ENCODE assay signal across 9 cellular contexts in genomic region chr6:113591896-113592827, GRCh38.
DNase-seq lines count a peak whose midpoint lies in the region; ATAC-seq and TF ChIP-seq lines count a peak whose summit lies in the region.
"Had no signal": no experiment of that assay in that cellular context is flagged by ENCODE, and none has a peak within 500 bp of the region (broad histone marks: within the 10 kb centered on the region; RNA-seq: fewer than 3 reads in every experiment).

No MANE protein-coding gene starts in this region.

- no peaks in the 10 kb centered on the region for H3K4me1 Mint-ChIP-seq in CD4-positive, alpha-beta T cell (ENCODE audit: low read depth)

- intact Hi-C loops in CD4-positive, alpha-beta T cell (cut with DNase I, micrococcal nuclease) = no loop called here

- CTCF ChIA-PET in CD4-positive, alpha-beta T cell (lab: Charles Lee) = no interaction called here

- peak; percentile 43 for DNase-seq in DMS79 (lab: John Stamatoyannopoulos, UW)
- peak; percentile 62 for DNase-seq in NCI-H774 (lab: John Stamatoyannopoulos, UW)
- DNase-seq in DMS114 treated with DMSO at 0.1 percent for 48 hours (lab: John Stamatoyannopoulos, UW; ENCODE audit: unreplicated experiment) = no peak
- DNase-seq in CD4-positive, alpha-beta T cell = no peak
- DNase-seq in NCI-H510A treated with DMSO at 0.1 percent for 48 hours (lab: John Stamatoyannopoulos, UW) = no peak
- no peak for DNase-seq in activated naive CD4-positive, alpha-beta T cell (lab: John Stamatoyannopoulos, UW)
- DNase-seq: Calu3 had no signal

- peak; percentile 48 for ATAC-seq in HG02763 (IDR thresholded peaks at IDR 0.05; ENCODE audit: unreplicated experiment)
- no peak for ATAC-seq in CD4-positive, alpha-beta T cell (ENCODE audit: poor library complexity)

- no peak overlapping the region for H3K9ac ChIP-seq in iPS-15b (ENCODE audit: low read depth, low read length)

- no peaks in the 10 kb centered on the region for H3K36me3 Mint-ChIP-seq in CD4-positive, alpha-beta T cell (ENCODE audit: low read depth)

- no peaks in the 10 kb centered on the region for H3K9me3 Mint-ChIP-seq in CD4-positive, alpha-beta T cell

- no peaks in the 10 kb centered on the region for H3K27me3 ChIP-seq in iPS-15b (ENCODE audit: control insufficient read depth, insufficient read depth, low read length)
- no peaks in the 10 kb centered on the region for H3K27me3 ChIP-seq in CD4-positive, alpha-beta T cell (ENCODE audit: control insufficient read depth, insufficient read depth, low read length)

- peak overlapping the region; percentile 4 for H3K4me3 ChIP-seq in iPS-15b (ENCODE audit: low read depth, low read length)

- H3K27ac Mint-ChIP-seq in CD4-positive, alpha-beta T cell = no peak overlapping the region

- no peaks in the 10 kb centered on the region for H3K9me3 ChIP-seq in iPS-15b (ENCODE audit: control insufficient read depth, insufficient read depth, low read length)
- no peaks in the 10 kb centered on the region for H3K9me3 ChIP-seq in CD4-positive, alpha-beta T cell (ENCODE audit: control insufficient read depth, low read length)

- H3K27ac ChIP-seq in CD4-positive, alpha-beta T cell (ENCODE audit: low read depth, low read length) = no peak overlapping the region

- no peak for TF ChIP-seq CTCF in CD4-positive, alpha-beta T cell (IDR thresholded peaks at IDR 0.05)

- H3K36me3 ChIP-seq in iPS-15b (ENCODE audit: control insufficient read depth, insufficient read depth, low read length) = no peaks in the 10 kb centered on the region

- H3K27me3 Mint-ChIP-seq in CD4-positive, alpha-beta T cell = no peaks in the 10 kb centered on the region

- POLR2A ChIA-PET in CD4-positive, alpha-beta T cell (lab: Charles Lee) = no interaction called here

- H3K4me1 ChIP-seq in iPS-15b (ENCODE audit: control insufficient read depth, insufficient read depth, low read length) = peaks cover 26% of the 10 kb centered on the region

- no peak overlapping the region for H3K4me3 Mint-ChIP-seq in CD4-positive, alpha-beta T cell

Comparison
In these comparisons a context has a peak if more than half of its experiments do, and no peak if none do; other contexts are left out.
1. DNase-seq: peak in DMS79 (single experiment) and NCI-H774 (single experiment); none in DMS114 treated with DMSO at 0.1 percent for 48 hours (single experiment), CD4-positive, alpha-beta T cell (0 of 10), NCI-H510A treated with DMSO at 0.1 percent for 48 hours (single experiment) and activated naive CD4-positive, alpha-beta T cell (0 of 4).